ENCODE assay signal across 1 cellular context in the genomic region with DNA sequence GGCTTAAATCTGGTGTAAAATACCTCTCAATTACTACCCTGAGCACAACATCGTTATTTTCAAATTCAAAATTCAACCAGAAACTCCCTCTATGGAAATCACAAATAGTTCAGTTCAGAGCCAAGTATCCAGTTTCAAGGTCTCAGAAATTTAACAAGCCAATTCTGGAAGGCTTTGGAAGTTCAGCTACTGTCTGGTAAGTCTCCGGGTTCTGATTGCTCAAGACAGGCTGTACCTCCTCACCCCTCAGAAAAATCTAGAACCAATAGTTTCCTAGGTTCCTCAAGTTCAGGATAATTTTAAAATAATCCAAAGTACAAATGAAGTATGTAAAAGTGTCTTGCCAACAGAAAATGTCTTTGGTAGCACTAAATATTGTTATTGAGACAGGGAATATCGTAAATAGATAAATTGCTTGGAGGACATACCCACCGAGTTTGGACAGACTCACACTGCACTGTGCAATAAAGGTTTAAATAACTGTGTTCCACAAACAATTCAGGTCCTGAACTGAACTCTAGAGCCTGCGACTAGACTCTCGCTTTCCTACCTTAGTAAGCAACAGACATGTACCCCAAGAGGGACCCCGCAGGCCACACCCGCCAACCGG.
TF ChIP-seq lines count a peak whose summit lies in the region.

No MANE protein-coding gene starts in this region.

TF ChIP-seq in K562, 482 proteins besides CTCF, POLR2A, EP300 and RAD21 (continued from another document):
- TF ChIP-seq, protein P1, sequence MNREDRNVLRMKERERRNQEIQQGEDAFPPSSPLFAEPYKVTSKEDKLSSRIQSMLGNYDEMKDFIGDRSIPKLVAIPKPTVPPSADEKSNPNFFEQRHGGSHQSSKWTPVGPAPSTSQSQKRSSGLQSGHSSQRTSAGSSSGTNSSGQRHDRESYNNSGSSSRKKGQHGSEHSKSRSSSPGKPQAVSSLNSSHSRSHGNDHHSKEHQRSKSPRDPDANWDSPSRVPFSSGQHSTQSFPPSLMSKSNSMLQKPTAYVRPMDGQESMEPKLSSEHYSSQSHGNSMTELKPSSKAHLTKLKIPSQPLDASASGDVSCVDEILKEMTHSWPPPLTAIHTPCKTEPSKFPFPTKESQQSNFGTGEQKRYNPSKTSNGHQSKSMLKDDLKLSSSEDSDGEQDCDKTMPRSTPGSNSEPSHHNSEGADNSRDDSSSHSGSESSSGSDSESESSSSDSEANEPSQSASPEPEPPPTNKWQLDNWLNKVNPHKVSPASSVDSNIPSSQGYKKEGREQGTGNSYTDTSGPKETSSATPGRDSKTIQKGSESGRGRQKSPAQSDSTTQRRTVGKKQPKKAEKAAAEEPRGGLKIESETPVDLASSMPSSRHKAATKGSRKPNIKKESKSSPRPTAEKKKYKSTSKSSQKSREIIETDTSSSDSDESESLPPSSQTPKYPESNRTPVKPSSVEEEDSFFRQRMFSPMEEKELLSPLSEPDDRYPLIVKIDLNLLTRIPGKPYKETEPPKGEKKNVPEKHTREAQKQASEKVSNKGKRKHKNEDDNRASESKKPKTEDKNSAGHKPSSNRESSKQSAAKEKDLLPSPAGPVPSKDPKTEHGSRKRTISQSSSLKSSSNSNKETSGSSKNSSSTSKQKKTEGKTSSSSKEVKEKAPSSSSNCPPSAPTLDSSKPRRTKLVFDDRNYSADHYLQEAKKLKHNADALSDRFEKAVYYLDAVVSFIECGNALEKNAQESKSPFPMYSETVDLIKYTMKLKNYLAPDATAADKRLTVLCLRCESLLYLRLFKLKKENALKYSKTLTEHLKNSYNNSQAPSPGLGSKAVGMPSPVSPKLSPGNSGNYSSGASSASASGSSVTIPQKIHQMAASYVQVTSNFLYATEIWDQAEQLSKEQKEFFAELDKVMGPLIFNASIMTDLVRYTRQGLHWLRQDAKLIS (CRISPR knock-in tag; IDR thresholded peaks at IDR 0.05), result 0 out of 2 replicates have a peak, but pooled peaks have one; percentile 14
